Comparison of ENCODE assay signal across 8 cellular contexts in the genomic region with DNA sequence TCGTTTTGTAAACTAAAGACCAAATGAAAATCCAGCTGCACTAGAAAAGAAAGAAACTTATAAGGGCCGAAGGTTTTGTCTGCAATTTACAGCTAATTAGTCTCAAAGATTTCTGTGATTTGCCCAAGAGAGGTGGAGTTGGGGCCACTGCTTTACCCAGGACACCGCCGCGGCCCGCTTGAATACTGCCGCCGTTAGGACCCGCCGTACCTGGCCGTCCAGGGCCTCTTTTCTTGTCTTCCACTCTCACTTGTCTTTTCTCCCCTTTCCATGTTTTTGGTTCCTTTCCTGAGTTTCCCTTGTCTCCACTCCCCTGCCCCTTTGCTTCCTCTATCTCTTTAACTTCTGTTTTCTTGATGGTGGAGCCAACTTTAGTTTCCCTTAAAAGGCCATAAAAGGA. TPM values are rescaled to one million over a fixed set of nuclear protein-coding genes. Genes with fewer than 3 reads are reported as not detected.
DNase-seq lines count a peak whose midpoint lies in the region; ATAC-seq and TF ChIP-seq lines count a peak whose summit lies in the region.

No MANE protein-coding gene starts in this region.

- H3K36me3 Mint-ChIP-seq in IgD-negative memory B cell = no peaks in the 10 kb centered on the region
- peaks cover 13% of the 10 kb centered on the region for H3K36me3 Mint-ChIP-seq in activated T-cell treated with anti-CD3 and anti-CD28 coated beads, Interleukin-2, amount 50 U/mL, for 4 hours (ENCODE audit: insufficient read depth)

- no peaks in the 10 kb centered on the region for H4K20me1 ChIP-seq in DND-41 (ENCODE audit: insufficient read depth, low read length)

- H3K9ac ChIP-seq in DND-41 (ENCODE audit: low read depth, low read length) (peak overlapping the region; percentile 68), parathyroid adenoma (peak overlapping the region; percentile 47)

- H3K4me1 ChIP-seq in DND-41 (ENCODE audit: insufficient read depth, low read length) (peaks cover 21% of the 10 kb centered on the region), cardiac muscle cell (ENCODE audit: low read depth) (peaks cover 2% of the 10 kb centered on the region), parathyroid adenoma (peaks cover 4% of the 10 kb centered on the region)

- peak overlapping the region; percentile 75 for H2AFZ ChIP-seq in DND-41 (ENCODE audit: low read depth, low read length)
- peak overlapping the region; percentile 87 for H2AFZ ChIP-seq in parathyroid adenoma

- H3K9me3 ChIP-seq in DND-41 (ENCODE audit: insufficient read depth, low read length, severe bottlenecking) (peaks cover 14% of the 10 kb centered on the region), cardiac muscle cell (ENCODE audit: low read depth) (no peaks in the 10 kb centered on the region), parathyroid adenoma (ENCODE audit: control insufficient read depth, low read length) (no peaks in the 10 kb centered on the region)

- H3K9me3 Mint-ChIP-seq in IgD-negative memory B cell = no peaks in the 10 kb centered on the region
- H3K9me3 Mint-ChIP-seq in activated T-cell treated with anti-CD3 and anti-CD28 coated beads, Interleukin-2, amount 50 U/mL, for 4 hours = no peaks in the 10 kb centered on the region

- H3K4me3 ChIP-seq in DND-41 (ENCODE audit: low read depth in 1 of 2, low read length in 2 of 2) (peak overlapping the region; percentile 52 to 64), cardiac muscle cell (peak overlapping the region; percentile 65), parathyroid adenoma (ENCODE audit: low read depth, low read length) (peak overlapping the region; percentile 73)

- H3K4me3 Mint-ChIP-seq in IgD-negative memory B cell = peak overlapping the region; percentile 94 to 98 (median 96)
- peak overlapping the region; percentile 90 for H3K4me3 Mint-ChIP-seq in activated T-cell treated with anti-CD3 and anti-CD28 coated beads, Interleukin-2, amount 50 U/mL, for 4 hours

- H3K4me2 ChIP-seq in DND-41 (ENCODE audit: insufficient read depth, low read length) = peak overlapping the region; percentile 83
- peak overlapping the region; percentile 62 for H3K4me2 ChIP-seq in parathyroid adenoma (ENCODE audit: low read length)

- H3K27me3 ChIP-seq in DND-41 (ENCODE audit: insufficient read depth, low read length, poor library complexity) (no peaks in the 10 kb centered on the region), cardiac muscle cell (no peaks in the 10 kb centered on the region), parathyroid adenoma (ENCODE audit: control insufficient read depth, insufficient read depth, low read length) (no peaks in the 10 kb centered on the region)

- peak; percentile 29 for DNase-seq in DND-41
- no peak for DNase-seq in activated T-cell treated with anti-CD3 and anti-CD28 coated beads, Interleukin-2, amount 50 U/mL, for 4 hours
- peak in 1 of 2 donors; percentile 52 for DNase-seq in cardiac muscle cell (ENCODE audit: low read depth in 1 of 2, low spot score in 1 of 2)
- DNase-seq in effector CD8-positive, alpha-beta T cell (lab: John Stamatoyannopoulos, UW) = no peak

- TF ChIP-seq CTCF in DND-41 (IDR thresholded peaks at IDR 0.05; ENCODE audit: borderline replicate concordance, extremely low read depth, low read length, poor library complexity, severe bottlenecking) = no peak
- no peak for TF ChIP-seq CTCF in cardiac muscle cell (IDR thresholded peaks at IDR 0.05; ENCODE audit: low read depth, low read length)
- TF ChIP-seq CTCF in parathyroid adenoma (IDR thresholded peaks at IDR 0.05) = no peak

- H3K27ac Mint-ChIP-seq in IgD-negative memory B cell = peak overlapping the region; percentile 95 to 99 (median 98)

- no peaks in the 10 kb centered on the region for H3K27me3 Mint-ChIP-seq in IgD-negative memory B cell
- no peaks in the 10 kb centered on the region for H3K27me3 Mint-ChIP-seq in activated T-cell treated with anti-CD3 and anti-CD28 coated beads, Interleukin-2, amount 50 U/mL, for 4 hours (ENCODE audit: low read depth)

- H3K4me1 Mint-ChIP-seq in IgD-negative memory B cell = peaks cover 8 to 28% (median 23%) of the 10 kb centered on the region in 3 donors
- peaks cover 25% of the 10 kb centered on the region for H3K4me1 Mint-ChIP-seq in activated T-cell treated with anti-CD3 and anti-CD28 coated beads, Interleukin-2, amount 50 U/mL, for 4 hours (ENCODE audit: low read depth)

- H3K27ac ChIP-seq in DND-41 (ENCODE audit: low read length) = peak overlapping the region; percentile 92
- H3K27ac ChIP-seq in cardiac muscle cell = peak overlapping the region; percentile 96
- H3K27ac ChIP-seq in parathyroid adenoma = peak overlapping the region; percentile 98

- H3K36me3 ChIP-seq in DND-41 (ENCODE audit: insufficient read depth, low read length) (no peaks in the 10 kb centered on the region), cardiac muscle cell (no peaks in the 10 kb centered on the region), parathyroid adenoma (ENCODE audit: control insufficient read depth, insufficient read depth, low read length) (no peaks in the 10 kb centered on the region)

- H3K79me2 ChIP-seq in DND-41 (ENCODE audit: insufficient read depth, low read length) (peaks cover 29% of the 10 kb centered on the region), parathyroid adenoma (peaks cover 7% of the 10 kb centered on the region)

- ATAC-seq in DND-41 (ENCODE audit: insufficient read depth, low read depth) = peak; percentile 25; the same call in 1 of the 3 replicates
- no peak for ATAC-seq in activated T-cell treated with anti-CD3 and anti-CD28 coated beads, Interleukin-2, amount 50 U/mL, for 4 hours
- ATAC-seq in HG02571 (IDR thresholded peaks at IDR 0.05; ENCODE audit: unreplicated experiment) = no peak
- no peak for ATAC-seq in GM19324 (IDR thresholded peaks at IDR 0.05; ENCODE audit: low FRiP score, unreplicated experiment)

RNA-seq across cellular contexts. Expression of a gene that starts 15.7 kb away (rescaled TPM):
- 107 TPM for polyA plus RNA-seq in IgD-negative memory B cell
- 100 to 1,000 TPM; 138 to 152 (median 151) TPM for total RNA-seq in activated T-cell treated with anti-CD3 and anti-CD28 coated beads, Interleukin-2, amount 50 U/mL, for 4 hours
- total RNA-seq in cardiac muscle cell = 142 and 223 TPM in 2 replicates
- polyA plus RNA-seq in cardiac muscle cell = 87.6 and 101 TPM in 2 replicates
